Comparison of ENCODE assay signal across 23 cellular contexts in genomic region chr9:3517377-3518048, GRCh38. TPM values are rescaled to one million over a fixed set of nuclear protein-coding genes. Genes with fewer than 3 reads are reported as not detected.
DNase-seq lines count a peak whose midpoint lies in the region; ATAC-seq and TF ChIP-seq lines count a peak whose summit lies in the region.
"Had no signal": no experiment of that assay in that cellular context is flagged by ENCODE, and none has a peak within 500 bp of the region (broad histone marks: within the 10 kb centered on the region; RNA-seq: fewer than 3 reads in every experiment).

No MANE protein-coding gene starts in this region.

- peaks cover 95% of the 10 kb centered on the region for H3K79me2 ChIP-seq in OCI-LY7 (ENCODE audit: insufficient read depth, low read depth, low read length)

- ATAC-seq in gastrocnemius medialis, result peak; percentile 74 to 80
- ATAC-seq: SK-N-SH treated with all-trans-retinoic acid at 6 μM for 48 hours; stimulated activated memory B cell treated with anti-CD40 and anti-IgM and Interleukin-4, amounts not matched to agents 10 μg/mL and 1 μg/mL and 100 μg/mL, for 72 hours had no signal

- peak overlapping the region; percentile 50 for H3K4me3 ChIP-seq in OCI-LY7 (ENCODE audit: low read depth, low read length, poor library complexity, severe bottlenecking)
- no peak overlapping the region for H3K4me3 ChIP-seq in fibroblast of villous mesenchyme (ENCODE audit: low read depth, low read length)
- H3K4me3 ChIP-seq in gastrocnemius medialis, result peak overlapping the region in 3 of 4 donors; percentile 14 to 24 (median 23)
- no peak overlapping the region for H3K4me3 ChIP-seq in brain microvascular endothelial cell (ENCODE audit: low read depth, low read length)
- H3K4me3 ChIP-seq: skin epidermis, testis had no signal

- DNase-seq in GM04503 (ENCODE audit: low read depth), result peak; percentile 18
- DNase-seq in OCI-LY7 (ENCODE audit: low spot score), result peak; percentile 47
- peak; percentile 80 for DNase-seq in fibroblast of villous mesenchyme (ENCODE audit: low read depth)
- DNase-seq in gastrocnemius medialis, result no peak
- DNase-seq in HFFc6, result no peak
- DNase-seq in NCI-H748 treated with DMSO at 0.1 percent for 48 hours (lab: John Stamatoyannopoulos, UW), result no peak
- DNase-seq in brain microvascular endothelial cell, result no peak
- no peak for DNase-seq in activated CD8-positive, alpha-beta memory T cell treated with anti-CD3 and anti-CD28 coated beads for 24 hours
- DNase-seq: activated B cell treated with CpG ODN at 0.5 μM for 24 hours; activated CD4-positive, alpha-beta memory T cell treated with anti-CD3 and anti-CD28 coated beads, Interleukin-2, amount 10 ng/mL, durations not matched to agents 7 days and 5 days; activated T-cell treated with anti-CD3 and anti-CD28 coated beads for 4 hours; DMS79 treated with DMSO at 0.1 percent for 48 hours; GOT3; hippocampal formation; NCI-H1436; NCI-H510A; stimulated activated CD4-positive, alpha-beta T cell treated with anti-CD3 and anti-CD28 coated beads, Interleukin-2, amount 100 ng/mL, for 24 hours; T1000; testis had no signal

- no peaks in the 10 kb centered on the region for H3K27me3 ChIP-seq in gastrocnemius medialis
- H3K27me3 ChIP-seq in brain microvascular endothelial cell (replicated peaks), result no peaks in the 10 kb centered on the region
- H3K27me3 ChIP-seq: testis had no signal

- POLR2A ChIA-PET in OCI-LY7 (lab: Charles Lee), result interaction anchor here (0.5 to 4.4 kb wide), 6 partner anchors 10 to 1261 kb away, joined by 3 to 29 read pairs (median 4); partner anchors contain the start of gene RFX3

- intact Hi-C loops in OCI-LY7 (cut with micrococcal nuclease; ENCODE audit: unreplicated experiment), result no loop called here
- intact Hi-C loops in gastrocnemius medialis (cut with DNase I; ENCODE audit: low total_unique reads), result no loop called here

- no peak for TF ChIP-seq POLR2A in gastrocnemius medialis (IDR thresholded peaks at IDR 0.05)

- H3K4me2 ChIP-seq in OCI-LY7 (ENCODE audit: low read length), result peak overlapping the region; percentile 71

- H3K27me3 Mint-ChIP-seq in HFFc6 (ENCODE audit: insufficient read depth), result no peaks in the 10 kb centered on the region; the same call in 1 of the 2 replicates
- H3K27me3 Mint-ChIP-seq: activated B cell treated with CpG ODN at 0.5 μM for 24 hours; activated CD4-positive, alpha-beta memory T cell treated with anti-CD3 and anti-CD28 coated beads, Interleukin-2, amount 10 ng/mL, durations not matched to agents 7 days and 5 days; dendritic cell treated with granulocyte-macrophage colony-stimulating factor and Interleukin-4, amounts not matched to agents 40 ng/mL and 50 ng/mL, for 4 days; stimulated activated memory B cell treated with anti-CD40 and anti-IgM and Interleukin-4, amounts not matched to agents 10 μg/mL and 1 μg/mL and 100 μg/mL, for 72 hours had no signal

- in situ Hi-C loops in gastrocnemius medialis (cut with MboI; ENCODE audit: low sequenced_read_pairs in 4 of 4) (no loop called here), brain microvascular endothelial cell (cut with HindIII; ENCODE audit: low pct_ligation_motif_present, low sequenced_read_pairs) (no loop called here)

- no peaks in the 10 kb centered on the region for H3K9me2 ChIP-seq in OCI-LY7 (ENCODE audit: insufficient read depth, low read length)

- no peaks in the 10 kb centered on the region for H3K9me3 Mint-ChIP-seq in HFFc6
- H3K9me3 Mint-ChIP-seq: activated B cell treated with CpG ODN at 0.5 μM for 24 hours; activated CD4-positive, alpha-beta memory T cell treated with anti-CD3 and anti-CD28 coated beads, Interleukin-2, amount 10 ng/mL, durations not matched to agents 7 days and 5 days; dendritic cell treated with granulocyte-macrophage colony-stimulating factor and Interleukin-4, amounts not matched to agents 40 ng/mL and 50 ng/mL, for 4 days; stimulated activated memory B cell treated with anti-CD40 and anti-IgM and Interleukin-4, amounts not matched to agents 10 μg/mL and 1 μg/mL and 100 μg/mL, for 72 hours had no signal

- no TSS peak for BruUV-seq in OCI-LY7 (replicated peaks; lab: Mats Ljungman, UMichigan)

- peaks cover 26% of the 10 kb centered on the region for H3K4me1 Mint-ChIP-seq in HFFc6 (ENCODE audit: low read depth)

- peak overlapping the region; percentile 57 for H3K27ac ChIP-seq in OCI-LY7 (ENCODE audit: low read depth, low read length, poor library complexity, severe bottlenecking)
- H3K27ac ChIP-seq in gastrocnemius medialis, result peak overlapping the region; percentile 97 to 100 (median 100)
- H3K27ac ChIP-seq in brain microvascular endothelial cell, result no peak overlapping the region
- H3K27ac ChIP-seq: testis had no signal

- no peak overlapping the region for H3K4me3 Mint-ChIP-seq in HFFc6
- H3K4me3 Mint-ChIP-seq: activated B cell treated with CpG ODN at 0.5 μM for 24 hours; activated CD4-positive, alpha-beta memory T cell treated with anti-CD3 and anti-CD28 coated beads, Interleukin-2, amount 10 ng/mL, durations not matched to agents 7 days and 5 days; dendritic cell treated with granulocyte-macrophage colony-stimulating factor and Interleukin-4, amounts not matched to agents 40 ng/mL and 50 ng/mL, for 4 days; stimulated activated memory B cell treated with anti-CD40 and anti-IgM and Interleukin-4, amounts not matched to agents 10 μg/mL and 1 μg/mL and 100 μg/mL, for 72 hours had no signal

- H4K20me1 ChIP-seq in OCI-LY7 (ENCODE audit: insufficient read depth, low read length), result no peaks in the 10 kb centered on the region

- H3K27ac Mint-ChIP-seq in HFFc6, result no peak overlapping the region
- H3K27ac Mint-ChIP-seq: activated B cell treated with CpG ODN at 0.5 μM for 24 hours; activated CD4-positive, alpha-beta memory T cell treated with anti-CD3 and anti-CD28 coated beads, Interleukin-2, amount 10 ng/mL, durations not matched to agents 7 days and 5 days; stimulated activated memory B cell treated with anti-CD40 and anti-IgM and Interleukin-4, amounts not matched to agents 10 μg/mL and 1 μg/mL and 100 μg/mL, for 72 hours had no signal

- no peak overlapping the region for H2AFZ ChIP-seq in OCI-LY7 (ENCODE audit: low read length)

- H3K36me3 ChIP-seq in OCI-LY7 (ENCODE audit: insufficient read depth, low read length) (peaks cover 14% of the 10 kb centered on the region), gastrocnemius medialis (no peaks in the 10 kb centered on the region), brain microvascular endothelial cell (replicated peaks) (no peaks in the 10 kb centered on the region)

- H3K9me3 ChIP-seq in OCI-LY7 (ENCODE audit: low read length), result no peaks in the 10 kb centered on the region; the same call in 1 of the 2 replicates
- H3K9me3 ChIP-seq in gastrocnemius medialis, result no peaks in the 10 kb centered on the region
- H3K9me3 ChIP-seq: testis had no signal

- TF ChIP-seq CTCF in OCI-LY7 (conservative IDR thresholded peaks at IDR 0.05; ENCODE audit: low read length) (no peak), fibroblast of villous mesenchyme (IDR thresholded peaks at IDR 0.05; ENCODE audit: insufficient read depth, low read depth, low read length) (no peak), gastrocnemius medialis (IDR thresholded peaks at IDR 0.05 in 4 of 5, conservative IDR thresholded peaks at IDR 0.05 in 1 of 5) (no peak), HFFc6 (IDR thresholded peaks at IDR 0.05) (no peak), brain microvascular endothelial cell (IDR thresholded peaks at IDR 0.05; ENCODE audit: low read depth, low read length, missing control alignments) (no peak)

- peaks cover 66% of the 10 kb centered on the region for H3K4me1 ChIP-seq in OCI-LY7 (ENCODE audit: insufficient read depth, low read length, poor library complexity, severe bottlenecking)
- peaks cover 8 to 56% of the 10 kb centered on the region in 2 donors for H3K4me1 ChIP-seq in gastrocnemius medialis
- H3K4me1 ChIP-seq: testis had no signal

- no peaks in the 10 kb centered on the region for H3K36me3 Mint-ChIP-seq in HFFc6 (ENCODE audit: low read depth)

- CTCF ChIA-PET in OCI-LY7 (lab: Charles Lee; ENCODE audit: unreplicated experiment), result no interaction called here

RNA-seq across cellular contexts. Expression of gene RFX3, which starts 8.3 kb away (rescaled TPM):
- total RNA-seq in OCI-LY7 (2014; rRNA removed; shearing (Covaris generic)), result 6.9 and 11.5 TPM in 2 replicates
- total RNA-seq in OCI-LY7 (2022) (18.1 and 22.4 TPM in 2 replicates), fibroblast of villous mesenchyme (2.6 and 3.5 TPM in 2 replicates), gastrocnemius medialis (10 to 100 TPM in 1 of 4 donors, 1 to 10 TPM in 3; 2.1 to 11.5 (median 7.3) TPM)
- total RNA-seq in HFFc6 (2021; fragmentation: NEBNext Ultra II Directional; extraction: Animal tissue kit (Norgen Biotek cat#: 25700)), result 1 to 10 TPM; 2.8 to 4.2 (median 3.5) TPM

Comparison
In these comparisons a context has a peak if more than half of its experiments do, and no peak if none do; other contexts are left out.
1. DNase-seq: peak in GM04503 (single experiment), OCI-LY7 (single experiment) and fibroblast of villous mesenchyme (single experiment); none in gastrocnemius medialis (0 of 2), HFFc6 (single experiment), NCI-H748 treated with DMSO at 0.1 percent for 48 hours (single experiment), brain microvascular endothelial cell (single experiment) and activated CD8-positive, alpha-beta memory T cell treated with anti-CD3 and anti-CD28 coated beads for 24 hours (single experiment).
2. H3K4me3 ChIP-seq: peak in OCI-LY7 (single experiment) and gastrocnemius medialis (3 of 4); none in fibroblast of villous mesenchyme (single experiment) and brain microvascular endothelial cell (single experiment).